ENCODE assay signal across 17 cellular contexts in the genomic region with DNA sequence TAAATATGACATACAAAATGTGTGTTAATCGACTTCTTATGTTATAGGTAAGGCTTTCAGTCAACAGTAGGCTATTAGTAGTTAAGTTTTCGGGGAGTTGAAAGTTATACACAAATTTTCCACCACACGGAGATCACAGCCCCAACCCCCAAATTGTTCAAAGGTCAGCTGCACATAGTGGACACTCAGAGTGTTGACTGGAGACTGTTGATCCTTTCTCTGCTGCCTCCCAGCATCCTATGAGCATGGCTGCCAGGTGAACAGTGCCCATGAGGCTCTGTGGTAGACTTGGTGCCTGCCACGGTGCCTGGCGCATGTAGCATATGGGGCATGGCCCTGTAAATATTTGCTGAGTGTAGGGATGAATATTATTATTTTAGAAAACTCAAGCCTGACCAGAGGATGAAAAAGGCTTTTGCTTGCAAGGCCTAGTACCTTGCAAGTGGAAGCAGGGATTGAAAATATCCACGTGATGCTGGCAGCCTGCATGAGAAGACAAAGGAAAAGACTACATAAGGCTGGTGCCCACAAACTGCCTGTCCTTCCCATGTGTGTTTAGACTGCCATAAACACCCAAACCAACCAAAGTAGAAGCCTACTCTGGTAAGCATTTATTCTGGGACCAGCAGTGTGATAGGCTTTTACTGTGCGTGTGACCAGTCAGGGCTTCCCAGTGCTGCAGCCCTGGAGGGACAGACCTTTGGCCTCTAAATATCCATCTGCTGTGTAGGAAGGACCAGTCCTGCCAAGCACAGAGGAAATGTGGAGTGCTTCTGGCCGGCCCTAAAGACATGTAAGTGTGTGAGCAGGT.
DNase-seq lines count a peak whose midpoint lies in the region; ATAC-seq and TF ChIP-seq lines count a peak whose summit lies in the region.
"Had no signal": no experiment of that assay in that cellular context is flagged by ENCODE, and none has a peak within 500 bp of the region (broad histone marks: within the 10 kb centered on the region; RNA-seq: fewer than 3 reads in every experiment).

No MANE protein-coding gene starts in this region.

- no peaks in the 10 kb centered on the region for H3K9me3 ChIP-seq in right lobe of liver
- H3K9me3 ChIP-seq: SJCRH30 had no signal

- TF ChIP-seq POLR2A in right lobe of liver (IDR thresholded peaks at IDR 0.05): no peak

- H3K4me1 ChIP-seq in right lobe of liver: peaks cover 0 to 14% (median 6%) of the 10 kb centered on the region in 4 donors
- H3K4me1 ChIP-seq: SJCRH30 had no signal

- no peaks in the 10 kb centered on the region for H3K27me3 Mint-ChIP-seq in activated T-cell treated with anti-CD3 and anti-CD28 coated beads, Interleukin-2, amount 50 U/mL, for 72 hours (ENCODE audit: low read depth)
- H3K27me3 Mint-ChIP-seq: CD8-positive, alpha-beta memory T cell had no signal

- 43% methylated on average over 8 of the region's 8 CpGs for WGBS in right lobe of liver (ENCODE audit: insufficient coverage, low coverage, low lambda C conversion rate, missing lambda C conversion rate)

- H3K27ac ChIP-seq in right lobe of liver: peak overlapping the region in 1 of 3 donors; percentile 46
- H3K27ac ChIP-seq: SJCRH30 had no signal

- no peaks in the 10 kb centered on the region for H3K27me3 ChIP-seq in right lobe of liver
- H3K27me3 ChIP-seq: SJCRH30 had no signal

- no peak overlapping the region for H3K27ac Mint-ChIP-seq in activated T-cell treated with anti-CD3 and anti-CD28 coated beads, Interleukin-2, amount 50 U/mL, for 72 hours
- H3K27ac Mint-ChIP-seq: B cell; CD8-positive, alpha-beta memory T cell had no signal

- no peak overlapping the region for H3K4me3 ChIP-seq in right lobe of liver
- H3K4me3 ChIP-seq: SJCRH30 had no signal

- H3K4me1 Mint-ChIP-seq in activated T-cell treated with anti-CD3 and anti-CD28 coated beads, Interleukin-2, amount 50 U/mL, for 72 hours (ENCODE audit: low read depth): peaks cover 17% of the 10 kb centered on the region

- H3K36me3 ChIP-seq in right lobe of liver: no peaks in the 10 kb centered on the region
- H3K36me3 ChIP-seq: SJCRH30 had no signal

- ATAC-seq in activated T-cell treated with anti-CD3 and anti-CD28 coated beads, Interleukin-2, amount 50 U/mL, for 72 hours (replicated peaks in 1 of 2): no peak
- ATAC-seq in right lobe of liver: peak; percentile 67 to 77 (median 74)
- ATAC-seq in GM19023 (IDR thresholded peaks at IDR 0.05; ENCODE audit: unreplicated experiment): no peak

- no peak overlapping the region for H3K4me3 Mint-ChIP-seq in activated T-cell treated with anti-CD3 and anti-CD28 coated beads, Interleukin-2, amount 50 U/mL, for 72 hours
- H3K4me3 Mint-ChIP-seq: B cell had no signal

- H3K36me3 Mint-ChIP-seq in activated T-cell treated with anti-CD3 and anti-CD28 coated beads, Interleukin-2, amount 50 U/mL, for 72 hours (ENCODE audit: insufficient read depth in 2 of 2): no peaks in the 10 kb centered on the region
- H3K36me3 Mint-ChIP-seq: CD8-positive, alpha-beta memory T cell had no signal

- peak; percentile 12 for DNase-seq in activated T-cell treated with anti-CD3 and anti-CD28 coated beads, Interleukin-2, amount 50 U/mL, for 1 hour
- DNase-seq in activated T-cell treated with anti-CD3 and anti-CD28 coated beads, Interleukin-2, amount 50 U/mL, for 72 hours: no peak
- DNase-seq in cerebellar cortex (ENCODE audit: low spot score) (peak; percentile 35), right lobe of liver (no peak), SW 1271 (lab: John Stamatoyannopoulos, UW) (no peak), globus pallidus (ENCODE audit: low spot score) (no peak), NCI-H2171 (lab: John Stamatoyannopoulos, UW) (no peak)
- DNase-seq: 8988T; CD8-positive, alpha-beta memory T cell; DMS53; KG1; NCI-H1436; NCI-H1930; NCI-H526; SJCRH30 had no signal

- intact Hi-C loops in right lobe of liver (cut with DNase I): no loop called here

- no peaks in the 10 kb centered on the region for H3K9me3 Mint-ChIP-seq in activated T-cell treated with anti-CD3 and anti-CD28 coated beads, Interleukin-2, amount 50 U/mL, for 72 hours
- H3K9me3 Mint-ChIP-seq: CD8-positive, alpha-beta memory T cell had no signal

- no peak for TF ChIP-seq CTCF in right lobe of liver (IDR thresholded peaks at IDR 0.05)

Comparison
In these comparisons a context has a peak if more than half of its experiments do, and no peak if none do; other contexts are left out.
1. DNase-seq: peak in activated T-cell treated with anti-CD3 and anti-CD28 coated beads, Interleukin-2, amount 50 U/mL, for 1 hour (single experiment) and cerebellar cortex (single experiment); none in activated T-cell treated with anti-CD3 and anti-CD28 coated beads, Interleukin-2, amount 50 U/mL, for 72 hours (0 of 2), right lobe of liver (0 of 3), SW 1271 (0 of 2), globus pallidus (single experiment) and NCI-H2171 (single experiment).
2. ATAC-seq: peak in right lobe of liver (4 of 4); none in activated T-cell treated with anti-CD3 and anti-CD28 coated beads, Interleukin-2, amount 50 U/mL, for 72 hours (0 of 2) and GM19023 (single experiment).